ENCODE assay signal across 21 cellular contexts in the genomic region with DNA sequence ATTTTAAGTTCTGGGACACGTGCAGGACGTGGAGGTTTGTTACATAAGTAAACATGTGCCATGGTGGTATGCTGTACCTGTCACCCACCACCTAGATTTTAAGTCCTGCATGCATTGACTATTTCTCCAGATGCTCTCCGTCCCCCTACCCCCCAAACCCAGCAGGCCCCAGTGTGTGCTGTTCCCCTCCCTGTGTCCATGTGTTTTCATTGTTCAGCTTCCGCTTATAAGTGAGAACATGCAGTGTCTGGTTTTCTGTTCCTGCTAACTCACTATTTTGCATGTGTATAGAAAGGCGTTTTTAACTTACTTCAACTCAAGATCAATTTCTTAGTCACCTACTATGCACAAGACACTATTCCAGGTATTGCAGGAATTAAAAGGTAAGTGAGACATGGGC.
DNase-seq lines count a peak whose midpoint lies in the region; ATAC-seq and TF ChIP-seq lines count a peak whose summit lies in the region.
"Had no signal": no experiment of that assay in that cellular context is flagged by ENCODE, and none has a peak within 500 bp of the region (broad histone marks: within the 10 kb centered on the region; RNA-seq: fewer than 3 reads in every experiment).

No MANE protein-coding gene starts in this region.

- H3K9me3 Mint-ChIP-seq in CD4-positive, CD25-positive, alpha-beta regulatory T cell, result peaks cover 0 to under 1% (median 0%) of the 10 kb centered on the region in 7 donors
- no peaks in the 10 kb centered on the region for H3K9me3 Mint-ChIP-seq in endothelial cell (ENCODE audit: unreplicated experiment)
- H3K9me3 Mint-ChIP-seq: CD14-positive monocyte; CD8-positive, alpha-beta T cell had no signal

- H3K27me3 Mint-ChIP-seq in CD4-positive, CD25-positive, alpha-beta regulatory T cell, result no peaks in the 10 kb centered on the region
- H3K27me3 Mint-ChIP-seq in endothelial cell (ENCODE audit: unreplicated experiment), result no peaks in the 10 kb centered on the region

- H3K79me2 ChIP-seq in GM23248 (ENCODE audit: insufficient read depth), result no peaks in the 10 kb centered on the region
- H3K79me2 ChIP-seq in MM.1S (ENCODE audit: low read length), result no peaks in the 10 kb centered on the region

- in situ Hi-C loops in GM23248 (cut with MboI), result no loop called here

- no peaks in the 10 kb centered on the region for H3K27me3 ChIP-seq in CD4-positive, CD25-positive, alpha-beta regulatory T cell (ENCODE audit: control insufficient read depth, insufficient read depth, low read length)
- H3K27me3 ChIP-seq in GM23248 (replicated peaks; ENCODE audit: insufficient read depth), result no peaks in the 10 kb centered on the region
- H3K27me3 ChIP-seq in MM.1S (replicated peaks; ENCODE audit: insufficient read depth, low read length), result 0 out of 2 replicates have a peak, but pooled peaks cover 7% of the 10 kb centered on the region
- no peaks in the 10 kb centered on the region for H3K27me3 ChIP-seq in uterus
- no peaks in the 10 kb centered on the region for H3K27me3 ChIP-seq in thyroid gland
- H3K27me3 ChIP-seq: BE2C; BLaER1 treated with 17β-estradiol and CSF1 and Interleukin-3, amounts not matched to agents 10 nM and 100 nM had no signal

- no peak overlapping the region for H3K4me3 ChIP-seq in CD4-positive, CD25-positive, alpha-beta regulatory T cell (ENCODE audit: low read depth, low read length)
- H3K4me3 ChIP-seq in GM23248, result no peak overlapping the region
- no peak overlapping the region for H3K4me3 ChIP-seq in MM.1S (ENCODE audit: low read length)
- H3K4me3 ChIP-seq in uterus, result no peak overlapping the region
- no peak overlapping the region for H3K4me3 ChIP-seq in thyroid gland (replicated peaks in 1 of 3)
- H3K4me3 ChIP-seq: A549; BLaER1 treated with 17β-estradiol and CSF1 and Interleukin-3, amounts not matched to agents 10 nM and 100 nM had no signal

- peaks cover 34% of the 10 kb centered on the region for H3K4me1 ChIP-seq in CD4-positive, CD25-positive, alpha-beta regulatory T cell (ENCODE audit: control insufficient read depth, insufficient read depth, low read length, poor library complexity, severe bottlenecking)
- H3K4me1 ChIP-seq in GM23248 (ENCODE audit: insufficient read depth) (peaks cover 20% of the 10 kb centered on the region), MM.1S (ENCODE audit: low read length) (peaks cover 7% of the 10 kb centered on the region; the same call in 1 of the 2 replicates), uterus (peaks cover 0 to 5% of the 10 kb centered on the region in 2 donors), thyroid gland (peaks cover 0 to 1% of the 10 kb centered on the region in 2 donors)
- H3K4me1 ChIP-seq: A549; BE2C; BLaER1 treated with 17β-estradiol and CSF1 and Interleukin-3, amounts not matched to agents 10 nM and 100 nM; Caco-2 had no signal

- no peaks in the 10 kb centered on the region for H3K9me3 ChIP-seq in CD4-positive, CD25-positive, alpha-beta regulatory T cell (ENCODE audit: control insufficient read depth in 2 of 2, low read length in 2 of 2)
- no peaks in the 10 kb centered on the region for H3K9me3 ChIP-seq in GM23248 (ENCODE audit: low read depth)
- no peaks in the 10 kb centered on the region for H3K9me3 ChIP-seq in MM.1S (replicated peaks; ENCODE audit: insufficient read depth, low read length)
- H3K9me3 ChIP-seq in uterus, result no peaks in the 10 kb centered on the region
- H3K9me3 ChIP-seq in thyroid gland, result no peaks in the 10 kb centered on the region
- H3K9me3 ChIP-seq: A549; BE2C; BLaER1 treated with 17β-estradiol and CSF1 and Interleukin-3, amounts not matched to agents 10 nM and 100 nM; Caco-2 had no signal

- no peak overlapping the region for H3K9ac ChIP-seq in GM23248
- H3K9ac ChIP-seq in MM.1S (ENCODE audit: low read length), result no peak overlapping the region
- H3K9ac ChIP-seq: BLaER1 treated with 17β-estradiol and CSF1 and Interleukin-3, amounts not matched to agents 10 nM and 100 nM had no signal

- 91 to 92% methylated on average over 5 of the region's 5 CpGs for WGBS in GM23248 (ENCODE audit: low coverage in 1 of 2, low lambda C conversion rate in 2 of 2, missing lambda C conversion rate in 2 of 2), 2 experiments
- 91 to 95% methylated on average over 5 of the region's 5 CpGs for WGBS in thyroid gland, 2 donors

- H2AFZ ChIP-seq in GM23248 (no peak overlapping the region), MM.1S (ENCODE audit: low read length) (no peak overlapping the region)

- ATAC-seq in CD4-positive, CD25-positive, alpha-beta regulatory T cell (ENCODE audit: low read depth in 2 of 2), result no peak
- ATAC-seq: A549; CD8-positive, alpha-beta T cell; HCT116 had no signal

- H3K9me2 ChIP-seq in GM23248 (ENCODE audit: insufficient read depth) (no peaks in the 10 kb centered on the region), MM.1S (replicated peaks; ENCODE audit: insufficient read depth, low read length) (no peaks in the 10 kb centered on the region)

- no peaks in the 10 kb centered on the region for H3K36me3 ChIP-seq in CD4-positive, CD25-positive, alpha-beta regulatory T cell (ENCODE audit: control insufficient read depth, insufficient read depth, low read length)
- H3K36me3 ChIP-seq in GM23248 (ENCODE audit: low read depth), result no peaks in the 10 kb centered on the region
- H3K36me3 ChIP-seq in MM.1S (replicated peaks; ENCODE audit: insufficient read depth, low read length), result no peaks in the 10 kb centered on the region
- H3K36me3 ChIP-seq in uterus, result no peaks in the 10 kb centered on the region
- no peaks in the 10 kb centered on the region for H3K36me3 ChIP-seq in thyroid gland
- H3K36me3 ChIP-seq: BE2C; BLaER1 treated with 17β-estradiol and CSF1 and Interleukin-3, amounts not matched to agents 10 nM and 100 nM had no signal

- DNase-seq in CD4-positive, CD25-positive, alpha-beta regulatory T cell, result no peak
- DNase-seq in GM23248 (no peak), MM.1S (no peak), endothelial cell (ENCODE audit: low spot score) (no peak), uterus (no peak), NCI-H1436 treated with DMSO at 0.1 percent for 48 hours (lab: John Stamatoyannopoulos, UW) (no peak), thyroid gland (no peak), NCI-H69 (lab: John Stamatoyannopoulos, UW) (no peak)
- DNase-seq: 8988T; ACHN; AML-193; BE2C; Caco-2; CD8-positive, alpha-beta T cell; DMS153; DND-41; H7 had no signal

- no peak overlapping the region for H3K4me3 Mint-ChIP-seq in CD4-positive, CD25-positive, alpha-beta regulatory T cell
- H3K4me3 Mint-ChIP-seq in endothelial cell (ENCODE audit: unreplicated experiment), result no peak overlapping the region
- H3K4me3 Mint-ChIP-seq: CD14-positive monocyte; CD8-positive, alpha-beta T cell had no signal

- H3F3A ChIP-seq in GM23248 (ENCODE audit: insufficient read depth) (peaks cover 11% of the 10 kb centered on the region; the same call in 1 of the 2 replicates), MM.1S (ENCODE audit: insufficient read depth, low read length) (no peaks in the 10 kb centered on the region)

- intact Hi-C loops in uterus (cut with DNase I; ENCODE audit: low total_unique reads), result no loop called here
- intact Hi-C loops in thyroid gland (cut with DNase I), result no loop called here

- peaks cover 53 to 91% (median 73%) of the 10 kb centered on the region in 4 donors for H3K4me1 Mint-ChIP-seq in CD4-positive, CD25-positive, alpha-beta regulatory T cell
- H3K4me1 Mint-ChIP-seq in endothelial cell (ENCODE audit: unreplicated experiment), result peaks cover 46% of the 10 kb centered on the region

- H3K27ac Mint-ChIP-seq in CD4-positive, CD25-positive, alpha-beta regulatory T cell, result peak overlapping the region; percentile 34 to 48 (median 43)
- H3K27ac Mint-ChIP-seq in endothelial cell (ENCODE audit: unreplicated experiment), result peak overlapping the region; percentile 68
- H3K27ac Mint-ChIP-seq: CD14-positive monocyte; CD8-positive, alpha-beta T cell had no signal

- H4K20me1 ChIP-seq in GM23248 (ENCODE audit: insufficient read depth) (no peaks in the 10 kb centered on the region), MM.1S (ENCODE audit: insufficient read depth, low read length) (no peaks in the 10 kb centered on the region)
- H4K20me1 ChIP-seq: BLaER1 treated with 17β-estradiol and CSF1 and Interleukin-3, amounts not matched to agents 10 nM and 100 nM had no signal

- peaks cover 4% of the 10 kb centered on the region for H3K36me3 Mint-ChIP-seq in CD4-positive, CD25-positive, alpha-beta regulatory T cell
- no peaks in the 10 kb centered on the region for H3K36me3 Mint-ChIP-seq in endothelial cell (ENCODE audit: low read depth, unreplicated experiment)
- H3K36me3 Mint-ChIP-seq: CD14-positive monocyte; CD8-positive, alpha-beta T cell had no signal

- H3K4me2 ChIP-seq in GM23248 (ENCODE audit: unreplicated experiment), result peak overlapping the region; percentile 44
- peak overlapping the region; percentile 22; the same call in 1 of the 2 replicates for H3K4me2 ChIP-seq in MM.1S (ENCODE audit: low read depth, low read length)
- H3K4me2 ChIP-seq: A549; BLaER1 treated with 17β-estradiol and CSF1 and Interleukin-3, amounts not matched to agents 10 nM and 100 nM had no signal

- TF ChIP-seq CTCF in MM.1S (IDR thresholded peaks at IDR 0.05; ENCODE audit: low read length) (no peak), endothelial cell (IDR thresholded peaks at IDR 0.05; ENCODE audit: unreplicated experiment) (no peak), uterus (IDR thresholded peaks at IDR 0.05) (no peak), thyroid gland (IDR thresholded peaks at IDR 0.05) (no peak)

- TF ChIP-seq POLR2A in uterus (IDR thresholded peaks at IDR 0.05), result no peak
- TF ChIP-seq POLR2A in thyroid gland (IDR thresholded peaks at IDR 0.05), result no peak

- H3K27ac ChIP-seq in CD4-positive, CD25-positive, alpha-beta regulatory T cell (ENCODE audit: insufficient read depth, low read length, poor library complexity, severe bottlenecking), result no peak overlapping the region
- H3K27ac ChIP-seq in GM23248 (no peak overlapping the region), MM.1S (ENCODE audit: low read length) (no peak overlapping the region), uterus (no peak overlapping the region), thyroid gland (no peak overlapping the region)
- H3K27ac ChIP-seq: A549; BLaER1 treated with 17β-estradiol and CSF1 and Interleukin-3, amounts not matched to agents 10 nM and 100 nM had no signal
